8 cellular contexts compared by ENCODE assay signal in genomic region chr9:4297151-4297794, GRCh38. TPM values are rescaled to one million over a fixed set of nuclear protein-coding genes. Genes with fewer than 3 reads are reported as not detected.
A peak's percentile ranks its signal among the peaks of the same experiment; 100 is the strongest.
DNase-seq lines count a peak whose midpoint lies in the region; ATAC-seq and TF ChIP-seq lines count a peak whose summit lies in the region.

No MANE protein-coding gene starts in this region.

- H3K4me3 ChIP-seq in mononuclear cell (ENCODE audit: low read length): peak overlapping the region; percentile 57
- H3K4me3 ChIP-seq in subcutaneous abdominal adipose tissue (ENCODE audit: low read depth in 1 of 5, low read length in 5 of 5): peak overlapping the region; percentile 82 to 94 (median 85)

- H3K27ac ChIP-seq in subcutaneous abdominal adipose tissue (ENCODE audit: low read depth, low read length): peak overlapping the region; percentile 81

- peaks cover 41% of the 10 kb centered on the region for H3K4me1 ChIP-seq in mononuclear cell (ENCODE audit: insufficient read depth, low read length)
- H3K4me1 ChIP-seq in subcutaneous abdominal adipose tissue (ENCODE audit: control insufficient read depth in 5 of 5, insufficient read depth in 5 of 5, low read length in 5 of 5): peaks cover 7 to 40% (median 32%) of the 10 kb centered on the region in 5 donors

- DNase-seq in NCI-H146 (lab: John Stamatoyannopoulos, UW) (peak; percentile 24), NCI-H146 treated with DMSO at 0.1 percent for 48 hours (lab: John Stamatoyannopoulos, UW; ENCODE audit: unreplicated experiment) (no peak), HEK293T (ENCODE audit: extremely low spot score) (peak; percentile 28), NCI-H2227 treated with DMSO at 0.1 percent for 48 hours (lab: John Stamatoyannopoulos, UW) (peak; percentile 22), activated T-cell treated with anti-CD3 and anti-CD28 coated beads for 24 hours (ENCODE audit: low read depth) (peak; percentile 22)

- H3K27me3 ChIP-seq in mononuclear cell (ENCODE audit: insufficient read depth, low read length) (peaks cover 51% of the 10 kb centered on the region), subcutaneous abdominal adipose tissue (ENCODE audit: control insufficient read depth in 5 of 5, insufficient read depth in 4 of 5, low read length in 5 of 5) (peaks cover 0 to 6% (median 3%) of the 10 kb centered on the region in 5 donors)

- CTCF ChIA-PET in HEK293T (lab: Yijun Ruan, JAX): interaction anchor here (0.6 kb wide), 1 partner anchor 406 kb away, joined by 3 read pairs; no protein-coding TSS in a partner anchor

- no peaks in the 10 kb centered on the region for H3K36me3 ChIP-seq in subcutaneous abdominal adipose tissue (ENCODE audit: control insufficient read depth in 5 of 5, insufficient read depth in 5 of 5, low read length in 5 of 5)

- H3K9me3 ChIP-seq in mononuclear cell (ENCODE audit: low read depth, low read length) (no peaks in the 10 kb centered on the region), subcutaneous abdominal adipose tissue (ENCODE audit: control insufficient read depth in 5 of 5, low read length in 5 of 5) (no peaks in the 10 kb centered on the region)

- H3K9ac ChIP-seq in subcutaneous abdominal adipose tissue (ENCODE audit: low read length in 5 of 5): peak overlapping the region in 4 of 5 donors; percentile 68 to 86 (median 77)

- POLR2A ChIA-PET in HEK293T (lab: Yijun Ruan, JAX): interaction anchor here (0.7 to 1.2 kb wide), 2 partner anchors 771 to 788 kb away, joined by 3 read pairs; no protein-coding TSS in a partner anchor

- peak; percentile 37 for ATAC-seq in esophagus mucosa

TF ChIP-seq in HEK293T, 16 proteins besides CTCF, POLR2A, EP300 and RAD21:
- TF ChIP-seq LEF1 (IDR thresholded peaks at IDR 0.05; ENCODE audit: borderline replicate concordance): no peak
- TF ChIP-seq ZNF384 (IDR thresholded peaks at IDR 0.05): no peak
- TF ChIP-seq L3MBTL2 (conservative IDR thresholded peaks at IDR 0.05): peak; percentile 45
- TF ChIP-seq SP1 (IDR thresholded peaks at IDR 0.05): no peak

RNA-seq across cellular contexts. Expression of gene GLIS3, which starts 2.6 kb away (rescaled TPM):
- total RNA-seq in esophagus mucosa (1.0 TPM), mononuclear cell (4.4 TPM)
